1 cellular context compared by ENCODE assay signal in the genomic region with DNA sequence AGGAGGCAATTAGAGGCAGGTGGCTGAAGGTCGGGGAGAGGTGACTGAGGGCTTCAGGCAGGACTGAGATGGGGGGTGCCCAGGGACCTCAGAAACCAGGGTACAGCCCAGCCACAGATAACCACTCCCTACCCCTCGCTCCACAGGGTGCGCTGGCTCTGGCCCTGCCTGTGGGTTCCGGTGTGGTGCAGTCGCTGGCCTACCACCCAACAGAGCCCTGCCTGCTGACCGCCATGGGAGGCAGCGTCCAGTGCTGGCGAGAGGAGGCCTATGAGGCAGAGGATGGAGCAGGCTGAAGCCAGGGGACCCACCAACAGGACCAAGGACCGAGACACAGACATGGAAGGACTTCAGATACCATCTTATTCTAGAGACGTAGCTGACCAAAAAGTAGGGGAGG.
TF ChIP-seq lines count a peak whose summit lies in the region.

No MANE protein-coding gene starts in this region.

TF ChIP-seq in GM12878, 131 proteins besides CTCF, POLR2A, EP300 and RAD21:
- TF ChIP-seq POLR2AphosphoS5 (IDR thresholded peaks at IDR 0.05; ENCODE audit: low read length) = no peak
- TF ChIP-seq, protein P1, sequence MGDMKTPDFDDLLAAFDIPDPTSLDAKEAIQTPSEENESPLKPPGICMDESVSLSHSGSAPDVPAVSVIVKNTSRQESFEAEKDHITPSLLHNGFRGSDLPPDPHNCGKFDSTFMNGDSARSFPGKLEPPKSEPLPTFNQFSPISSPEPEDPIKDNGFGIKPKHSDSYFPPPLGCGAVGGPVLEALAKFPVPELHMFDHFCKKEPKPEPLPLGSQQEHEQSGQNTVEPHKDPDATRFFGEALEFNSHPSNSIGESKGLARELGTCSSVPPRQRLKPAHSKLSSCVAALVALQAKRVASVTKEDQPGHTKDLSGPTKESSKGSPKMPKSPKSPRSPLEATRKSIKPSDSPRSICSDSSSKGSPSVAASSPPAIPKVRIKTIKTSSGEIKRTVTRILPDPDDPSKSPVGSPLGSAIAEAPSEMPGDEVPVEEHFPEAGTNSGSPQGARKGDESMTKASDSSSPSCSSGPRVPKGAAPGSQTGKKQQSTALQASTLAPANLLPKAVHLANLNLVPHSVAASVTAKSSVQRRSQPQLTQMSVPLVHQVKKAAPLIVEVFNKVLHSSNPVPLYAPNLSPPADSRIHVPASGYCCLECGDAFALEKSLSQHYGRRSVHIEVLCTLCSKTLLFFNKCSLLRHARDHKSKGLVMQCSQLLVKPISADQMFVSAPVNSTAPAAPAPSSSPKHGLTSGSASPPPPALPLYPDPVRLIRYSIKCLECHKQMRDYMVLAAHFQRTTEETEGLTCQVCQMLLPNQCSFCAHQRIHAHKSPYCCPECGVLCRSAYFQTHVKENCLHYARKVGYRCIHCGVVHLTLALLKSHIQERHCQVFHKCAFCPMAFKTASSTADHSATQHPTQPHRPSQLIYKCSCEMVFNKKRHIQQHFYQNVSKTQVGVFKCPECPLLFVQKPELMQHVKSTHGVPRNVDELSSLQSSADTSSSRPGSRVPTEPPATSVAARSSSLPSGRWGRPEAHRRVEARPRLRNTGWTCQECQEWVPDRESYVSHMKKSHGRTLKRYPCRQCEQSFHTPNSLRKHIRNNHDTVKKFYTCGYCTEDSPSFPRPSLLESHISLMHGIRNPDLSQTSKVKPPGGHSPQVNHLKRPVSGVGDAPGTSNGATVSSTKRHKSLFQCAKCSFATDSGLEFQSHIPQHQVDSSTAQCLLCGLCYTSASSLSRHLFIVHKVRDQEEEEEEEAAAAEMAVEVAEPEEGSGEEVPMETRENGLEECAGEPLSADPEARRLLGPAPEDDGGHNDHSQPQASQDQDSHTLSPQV (IDR thresholded peaks at IDR 0.05) = no peak
- no peak for TF ChIP-seq KAT2A (conservative IDR thresholded peaks at IDR 0.05; ENCODE audit: control insufficient read depth, low read depth, low read length)
- TF ChIP-seq FOXK2 (IDR thresholded peaks at IDR 0.05) = no peak
- TF ChIP-seq PML (IDR thresholded peaks at IDR 0.05; ENCODE audit: low read length) = no peak
- no peak for TF ChIP-seq CHD4 (IDR thresholded peaks at IDR 0.05)
- TF ChIP-seq, protein P2, sequence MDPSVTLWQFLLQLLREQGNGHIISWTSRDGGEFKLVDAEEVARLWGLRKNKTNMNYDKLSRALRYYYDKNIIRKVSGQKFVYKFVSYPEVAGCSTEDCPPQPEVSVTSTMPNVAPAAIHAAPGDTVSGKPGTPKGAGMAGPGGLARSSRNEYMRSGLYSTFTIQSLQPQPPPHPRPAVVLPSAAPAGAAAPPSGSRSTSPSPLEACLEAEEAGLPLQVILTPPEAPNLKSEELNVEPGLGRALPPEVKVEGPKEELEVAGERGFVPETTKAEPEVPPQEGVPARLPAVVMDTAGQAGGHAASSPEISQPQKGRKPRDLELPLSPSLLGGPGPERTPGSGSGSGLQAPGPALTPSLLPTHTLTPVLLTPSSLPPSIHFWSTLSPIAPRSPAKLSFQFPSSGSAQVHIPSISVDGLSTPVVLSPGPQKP (IDR thresholded peaks at IDR 0.05; ENCODE audit: low read depth, low read length) = no peak
- no peak for TF ChIP-seq ZNF217 (IDR thresholded peaks at IDR 0.05)
- no peak for TF ChIP-seq HDGF (IDR thresholded peaks at IDR 0.05)
- no peak for TF ChIP-seq ZZZ3 (IDR thresholded peaks at IDR 0.05; ENCODE audit: control insufficient read depth, insufficient read length, low read depth)
- no peak for TF ChIP-seq BACH1 (IDR thresholded peaks at IDR 0.05; ENCODE audit: borderline replicate concordance)
- TF ChIP-seq NR2F1 (conservative IDR thresholded peaks at IDR 0.05) = no peak
